In genomic region chr11:1198766-1199688, GRCh38 we compare ENCODE assay signal across 19 cellular contexts. TPM values are rescaled to one million over a fixed set of nuclear protein-coding genes. Genes with fewer than 3 reads are reported as not detected.
DNase-seq lines count a peak whose midpoint lies in the region; ATAC-seq and TF ChIP-seq lines count a peak whose summit lies in the region.
"Had no signal": no experiment of that assay in that cellular context is flagged by ENCODE, and none has a peak within 500 bp of the region (broad histone marks: within the 10 kb centered on the region; RNA-seq: fewer than 3 reads in every experiment).

No MANE protein-coding gene starts in this region.

- in situ Hi-C loops in KBM-7 (cut with MboI; ENCODE audit: low pct_unique_long_range_greater_than_20kb, low sequenced_read_pairs): no loop called here

- TF ChIP-seq EP300 in sigmoid colon (IDR thresholded peaks at IDR 0.05): no peak

- no peak overlapping the region for H3K27ac ChIP-seq in sigmoid colon
- H3K27ac ChIP-seq: parathyroid adenoma, thyroid gland had no signal

- TF ChIP-seq CTCF in sigmoid colon (IDR thresholded peaks at IDR 0.05): no peak

- no peak for TF ChIP-seq POLR2A in sigmoid colon (IDR thresholded peaks at IDR 0.05)

- no peaks in the 10 kb centered on the region for H3K9me3 ChIP-seq in sigmoid colon
- H3K9me3 ChIP-seq: thyroid gland had no signal

- ATAC-seq in activated CD4-positive, alpha-beta T cell treated with anti-CD3 and anti-CD28 coated beads for 36 hours: no peak
- ATAC-seq in left cardiac atrium (no peak), GM19463 (IDR thresholded peaks at IDR 0.05; ENCODE audit: unreplicated experiment) (no peak)
- ATAC-seq: activated CD8-positive, alpha-beta T cell treated with anti-CD3 and anti-CD28 coated beads, Interleukin-2, amount 10 ng/mL, durations not matched to agents 7 days and 5 days had no signal

- H3K27me3 ChIP-seq in sigmoid colon: peaks cover 11 to 87% (median 55%) of the 10 kb centered on the region in 3 donors
- H3K27me3 ChIP-seq: thyroid gland had no signal

- H3K36me3 ChIP-seq in sigmoid colon: no peaks in the 10 kb centered on the region
- H3K36me3 ChIP-seq: thyroid gland had no signal

- 55 to 71% methylated on average over 40 of the region's 40 CpGs for WGBS in sigmoid colon, 2 donors

- no peaks in the 10 kb centered on the region for H3K9me3 Mint-ChIP-seq in activated CD4-positive, alpha-beta T cell treated with anti-CD3 and anti-CD28 coated beads for 36 hours (ENCODE audit: low read depth)
- H3K9me3 Mint-ChIP-seq: brain had no signal

- no peak overlapping the region for H3K4me3 ChIP-seq in sigmoid colon
- H3K4me3 ChIP-seq: thyroid gland had no signal

- no peak overlapping the region for H3K4me3 Mint-ChIP-seq in activated CD4-positive, alpha-beta T cell treated with anti-CD3 and anti-CD28 coated beads for 36 hours
- H3K4me3 Mint-ChIP-seq: activated CD8-positive, alpha-beta T cell treated with anti-CD3 and anti-CD28 coated beads, Interleukin-2, amount 10 ng/mL, durations not matched to agents 7 days and 5 days; brain had no signal

- intact Hi-C loops in activated CD4-positive, alpha-beta T cell treated with anti-CD3 and anti-CD28 coated beads for 36 hours (cut with DNase I, micrococcal nuclease): no loop called here
- intact Hi-C loops in left cardiac atrium (cut with DNase I): no loop called here
- intact Hi-C loops in sigmoid colon (cut with DNase I): no loop called here

- no peaks in the 10 kb centered on the region for H3K27me3 Mint-ChIP-seq in activated CD4-positive, alpha-beta T cell treated with anti-CD3 and anti-CD28 coated beads for 36 hours
- H3K27me3 Mint-ChIP-seq: brain had no signal

- POLR2A ChIA-PET in activated CD4-positive, alpha-beta T cell treated with anti-CD3 and anti-CD28 coated beads for 36 hours (lab: Charles Lee): no interaction called here

- DNase-seq in activated CD4-positive, alpha-beta T cell treated with anti-CD3 and anti-CD28 coated beads for 36 hours: peak; percentile 8
- no peak for DNase-seq in activated CD4-positive, alpha-beta T cell treated with anti-CD3 and anti-CD28 coated beads for 4 hours
- DNase-seq in KBM-7 (peak; percentile 15), left cardiac atrium (peak; percentile 17), sigmoid colon (peak; percentile 58), SKM-1 treated with dmso at 0.1 percent for 144 hours (lab: John Stamatoyannopoulos, UW; ENCODE audit: unreplicated experiment) (no peak), activated T-cell treated with anti-CD3 and anti-CD28 coated beads for 4 hours (no peak)
- DNase-seq: activated CD8-positive, alpha-beta T cell treated with anti-CD3 and anti-CD28 coated beads, Interleukin-2, amount 10 ng/mL, durations not matched to agents 7 days and 5 days; activated gamma-delta T cell; AML-193; DMS153; effector CD4-positive, alpha-beta T cell; NCI-H446 treated with DMSO at 0.1 percent for 48 hours; stimulated activated CD4-positive, alpha-beta T cell treated with anti-CD3 and anti-CD28 coated beads, Interleukin-2, amount 100 ng/mL, for 24 hours; stimulated activated CD8-positive, alpha-beta memory T cell treated with anti-CD3 and anti-CD28 coated beads, Interleukin-4, amount 100 ng/mL, for 48 hours had no signal

- CTCF ChIA-PET in activated CD4-positive, alpha-beta T cell treated with anti-CD3 and anti-CD28 coated beads for 36 hours (lab: Charles Lee): no interaction called here

- H3K27ac Mint-ChIP-seq in activated CD4-positive, alpha-beta T cell treated with anti-CD3 and anti-CD28 coated beads for 36 hours: no peak overlapping the region
- H3K27ac Mint-ChIP-seq: activated CD8-positive, alpha-beta T cell treated with anti-CD3 and anti-CD28 coated beads, Interleukin-2, amount 10 ng/mL, durations not matched to agents 7 days and 5 days; brain had no signal

- H3K4me1 ChIP-seq in sigmoid colon: peaks cover 0 to 7% (median 3%) of the 10 kb centered on the region in 4 donors
- H3K4me1 ChIP-seq: parathyroid adenoma, thyroid gland had no signal

- H3K36me3 Mint-ChIP-seq in activated CD4-positive, alpha-beta T cell treated with anti-CD3 and anti-CD28 coated beads for 36 hours (ENCODE audit: low read depth): no peaks in the 10 kb centered on the region
- H3K36me3 Mint-ChIP-seq: brain had no signal

- no peaks in the 10 kb centered on the region for H3K4me1 Mint-ChIP-seq in activated CD4-positive, alpha-beta T cell treated with anti-CD3 and anti-CD28 coated beads for 36 hours
- H3K4me1 Mint-ChIP-seq: brain had no signal

RNA-seq across cellular contexts. Expression of gene MUC5B, which starts 23.8 kb away (rescaled TPM):
- total RNA-seq in activated CD4-positive, alpha-beta T cell treated with anti-CD3 and anti-CD28 coated beads for 36 hours: not detected
- total RNA-seq in left cardiac atrium: not detected
- under 1 TPM in 1 of 4 donors, not detected in 3; 0.83 TPM for total RNA-seq in sigmoid colon
- 100 to 1,000 TPM in 1 of 3 donors, 1 to 10 TPM in 2; 1.4 to 131 (median 4.2) TPM for polyA plus RNA-seq in sigmoid colon
- total RNA-seq: activated CD8-positive, alpha-beta T cell treated with anti-CD3 and anti-CD28 coated beads, Interleukin-2, amount 10 ng/mL, durations not matched to agents 7 days and 5 days; thyroid gland had no signal

RNA-seq across cellular contexts. Expression of gene MUC5AC, which starts 41.3 kb away (rescaled TPM):
- total RNA-seq in activated CD4-positive, alpha-beta T cell treated with anti-CD3 and anti-CD28 coated beads for 36 hours: not detected
- total RNA-seq in left cardiac atrium (not detected), sigmoid colon (under 1 TPM in 1 of 4 donors, not detected in 3; under 0.01 TPM)
- polyA plus RNA-seq in sigmoid colon: under 1 TPM in 2 of 3 donors, not detected in 1; under 0.01 to 0.09 TPM
- total RNA-seq: activated CD8-positive, alpha-beta T cell treated with anti-CD3 and anti-CD28 coated beads, Interleukin-2, amount 10 ng/mL, durations not matched to agents 7 days and 5 days; thyroid gland had no signal

Comparison
In these comparisons a context has a peak if more than half of its experiments do, and no peak if none do; other contexts are left out.
1. DNase-seq: peak in activated CD4-positive, alpha-beta T cell treated with anti-CD3 and anti-CD28 coated beads for 36 hours (single experiment), KBM-7 (single experiment), left cardiac atrium (single experiment) and sigmoid colon (single experiment); none in activated CD4-positive, alpha-beta T cell treated with anti-CD3 and anti-CD28 coated beads for 4 hours (0 of 2), SKM-1 treated with dmso at 0.1 percent for 144 hours (single experiment) and activated T-cell treated with anti-CD3 and anti-CD28 coated beads for 4 hours (single experiment).